In the genomic region with DNA sequence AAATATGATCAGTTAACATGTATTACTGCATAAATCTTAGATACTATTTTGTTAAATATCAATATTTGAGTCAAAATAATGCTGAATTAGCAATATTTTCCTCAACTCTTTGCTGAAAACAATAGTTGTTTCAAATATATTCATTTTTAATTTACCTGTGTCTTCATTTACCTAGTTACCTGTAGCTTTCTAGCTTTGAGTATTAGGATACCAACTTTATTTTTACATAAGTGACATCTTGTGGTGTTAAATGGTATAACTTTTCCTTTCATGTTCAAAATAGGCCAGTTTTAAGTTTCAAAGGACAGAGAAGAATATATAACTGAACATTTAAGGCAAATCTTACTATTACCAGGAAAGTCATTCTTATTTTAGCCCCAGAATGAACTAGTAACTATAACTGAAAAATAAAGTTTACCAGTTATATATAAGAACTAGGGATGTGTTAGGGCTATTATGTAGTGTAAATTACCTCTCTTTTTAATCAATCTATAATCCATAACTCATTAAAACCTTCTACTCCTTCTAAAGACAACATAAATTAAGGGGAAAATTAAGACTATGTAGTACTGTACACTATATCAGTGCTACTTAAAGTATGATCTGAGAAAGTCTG, we compare ENCODE assay signal across 8 cellular contexts. TPM values are rescaled to one million over a fixed set of nuclear protein-coding genes. Genes with fewer than 3 reads are reported as not detected.
DNase-seq lines count a peak whose midpoint lies in the region; ATAC-seq and TF ChIP-seq lines count a peak whose summit lies in the region.

No MANE protein-coding gene starts in this region.

- H3K4me1 ChIP-seq in heart left ventricle (peaks cover 0 to 29% (median 18%) of the 10 kb centered on the region in 12 donors), PC-9 (replicated peaks; ENCODE audit: insufficient read depth) (no peaks in the 10 kb centered on the region), transverse colon (peaks cover 0 to 9% (median 0%) of the 10 kb centered on the region in 4 donors), sigmoid colon (peaks cover 0 to 15% (median 5%) of the 10 kb centered on the region in 4 donors)

- CTCF ChIA-PET in PC-9 (lab: Charles Lee) = interaction anchor here (0.6 to 0.7 kb wide), 2 partner anchors 392 to 1400 kb away, joined by 3 to 7 read pairs; no protein-coding TSS in a partner anchor

- POLR2A ChIA-PET in PC-9 (lab: Charles Lee; ENCODE audit: unreplicated experiment) = no interaction called here

- DNase-seq in heart left ventricle = no peak
- no peak for DNase-seq in Right ventricle myocardium inferior (ENCODE audit: missing footprints)
- no peak for DNase-seq in PC-9
- DNase-seq in fibroblast of villous mesenchyme (ENCODE audit: low read depth) = peak; percentile 27
- DNase-seq in transverse colon = no peak
- no peak for DNase-seq in sigmoid colon
- DNase-seq in activated T-cell treated with anti-CD3 and anti-CD28 coated beads, Interleukin-2, amount 50 U/mL, for 48 hours = no peak

- intact Hi-C loops in heart left ventricle (cut with DNase I) = loop anchor here in 4 of 10 donors (5.0 to 10.0 kb wide), 3 partner anchors 632 to 707 kb away; partner anchors contain the start of gene OTP (in 1 of the 4)
- intact Hi-C loops in Right ventricle myocardium inferior (cut with DNase I) = loop anchor here (5.0 kb wide), 1 partner anchor 707 kb away; no protein-coding TSS in a partner anchor
- intact Hi-C loops in PC-9 (cut with micrococcal nuclease; ENCODE audit: unreplicated experiment) = loop anchor here (2.0 kb wide), 1 partner anchor 708 kb away; no protein-coding TSS in a partner anchor
- intact Hi-C loops in transverse colon (cut with DNase I; ENCODE audit: low total_unique reads) = no loop called here
- intact Hi-C loops in sigmoid colon (cut with DNase I) = no loop called here

- no TSS peak for BruUV-seq in PC-9 (replicated peaks; lab: Mats Ljungman, UMichigan)

- no peaks in the 10 kb centered on the region for H3F3A ChIP-seq in PC-9 (ENCODE audit: insufficient read depth, low read depth)

- in situ Hi-C loops in transverse colon (cut with MboI; ENCODE audit: low pct_ligation_motif_present in 1 of 4, low pct_unique_long_range_greater_than_20kb in 1 of 4, low sequenced_read_pairs in 3 of 4) = no loop called here

- H3K27me3 ChIP-seq in heart left ventricle (no peaks in the 10 kb centered on the region), PC-9 (ENCODE audit: insufficient read depth, low read depth) (no peaks in the 10 kb centered on the region), transverse colon (no peaks in the 10 kb centered on the region), sigmoid colon (no peaks in the 10 kb centered on the region)

- H3K36me3 ChIP-seq in heart left ventricle = peaks cover 0 to 29% (median 17%) of the 10 kb centered on the region in 9 donors
- no peaks in the 10 kb centered on the region for H3K36me3 ChIP-seq in PC-9 (ENCODE audit: low read depth)
- H3K36me3 ChIP-seq in transverse colon = peaks cover 0 to 21% (median 3%) of the 10 kb centered on the region in 4 donors
- peaks cover 0 to 19% (median 0%) of the 10 kb centered on the region in 4 donors for H3K36me3 ChIP-seq in sigmoid colon

- peak; percentile 37 to 58 (median 48) for TF ChIP-seq CTCF in heart left ventricle (IDR thresholded peaks at IDR 0.05)
- TF ChIP-seq CTCF in PC-9 (conservative IDR thresholded peaks at IDR 0.05) = peak; percentile 77
- peak; percentile 38 for TF ChIP-seq CTCF in fibroblast of villous mesenchyme (IDR thresholded peaks at IDR 0.05; ENCODE audit: insufficient read depth, low read depth, low read length)
- TF ChIP-seq CTCF in transverse colon (IDR thresholded peaks at IDR 0.05) = peak; percentile 41 to 58 (median 47)
- peak in 2 of 4 experiments; percentile 30 to 47 for TF ChIP-seq CTCF in sigmoid colon (IDR thresholded peaks at IDR 0.05)

- peaks cover 9% of the 10 kb centered on the region; the same call in 1 of the 2 replicates for H3K79me2 ChIP-seq in PC-9 (ENCODE audit: low read depth)

- H3K9me2 ChIP-seq in PC-9 (ENCODE audit: insufficient read depth) = no peaks in the 10 kb centered on the region

- H2AFZ ChIP-seq in PC-9 = no peak overlapping the region

- 0 out of 2 replicates have a peak, but pooled peaks cover 9% of the 10 kb centered on the region for H4K20me1 ChIP-seq in PC-9 (ENCODE audit: insufficient read depth)

- H3K9me3 ChIP-seq in heart left ventricle = no peaks in the 10 kb centered on the region
- no peaks in the 10 kb centered on the region for H3K9me3 ChIP-seq in PC-9 (ENCODE audit: insufficient read depth, low read depth)
- no peaks in the 10 kb centered on the region for H3K9me3 ChIP-seq in transverse colon
- no peaks in the 10 kb centered on the region for H3K9me3 ChIP-seq in sigmoid colon

- H3K4me2 ChIP-seq in PC-9 = no peak overlapping the region

- H3K4me3 ChIP-seq in heart left ventricle = peak overlapping the region in 1 of 12 donors; percentile 1
- no peak overlapping the region for H3K4me3 ChIP-seq in PC-9
- H3K4me3 ChIP-seq in fibroblast of villous mesenchyme (ENCODE audit: low read depth, low read length) = no peak overlapping the region
- H3K4me3 ChIP-seq in transverse colon = no peak overlapping the region
- H3K4me3 ChIP-seq in sigmoid colon = no peak overlapping the region

- no peak for TF ChIP-seq EP300 in transverse colon (IDR thresholded peaks at IDR 0.05; ENCODE audit: low read depth)
- TF ChIP-seq EP300 in sigmoid colon (IDR thresholded peaks at IDR 0.05) = no peak

- peak overlapping the region in 1 of 12 donors; percentile 19 for H3K27ac ChIP-seq in heart left ventricle
- H3K27ac ChIP-seq in PC-9 = no peak overlapping the region
- H3K27ac ChIP-seq in transverse colon = no peak overlapping the region
- no peak overlapping the region for H3K27ac ChIP-seq in sigmoid colon

- TF ChIP-seq POLR2A in heart left ventricle (IDR thresholded peaks at IDR 0.05) (no peak), transverse colon (IDR thresholded peaks at IDR 0.05) (no peak), sigmoid colon (IDR thresholded peaks at IDR 0.05) (no peak)

- ATAC-seq in heart left ventricle = no peak
- ATAC-seq in Right ventricle myocardium inferior = no peak
- ATAC-seq in GM19351 (IDR thresholded peaks at IDR 0.05; ENCODE audit: unreplicated experiment) = no peak

RNA-seq across cellular contexts. Expression of gene AP3B1, which starts 25.3 kb away (rescaled TPM):
- 10 to 100 TPM; 19.3 to 33.7 (median 25.2) TPM for total RNA-seq in heart left ventricle
- 10 to 100 TPM; 14.4 to 27.5 TPM for polyA plus RNA-seq in heart left ventricle
- total RNA-seq in Right ventricle myocardium inferior = 21.3 TPM
- 36.7 and 44.0 TPM in 2 replicates for total RNA-seq in PC-9 (2021)
- total RNA-seq in fibroblast of villous mesenchyme = 78.6 and 113 TPM in 2 replicates
- total RNA-seq in transverse colon = 10 to 100 TPM; 45.7 to 61.3 (median 53.4) TPM
- 10 to 100 TPM; 34.6 to 48.2 (median 39.5) TPM for total RNA-seq in sigmoid colon
- 10 to 100 TPM; 26.8 to 37.2 (median 31.2) TPM for polyA plus RNA-seq in sigmoid colon

Comparison
In these comparisons a context has a peak if more than half of its experiments do, and no peak if none do; other contexts are left out.
1. intact Hi-C loops: an anchor here in Right ventricle myocardium inferior (5.0 kb wide) and PC-9 (2.0 kb wide); none called in transverse colon and sigmoid colon.